21 cellular contexts compared by ENCODE assay signal in the genomic region with DNA sequence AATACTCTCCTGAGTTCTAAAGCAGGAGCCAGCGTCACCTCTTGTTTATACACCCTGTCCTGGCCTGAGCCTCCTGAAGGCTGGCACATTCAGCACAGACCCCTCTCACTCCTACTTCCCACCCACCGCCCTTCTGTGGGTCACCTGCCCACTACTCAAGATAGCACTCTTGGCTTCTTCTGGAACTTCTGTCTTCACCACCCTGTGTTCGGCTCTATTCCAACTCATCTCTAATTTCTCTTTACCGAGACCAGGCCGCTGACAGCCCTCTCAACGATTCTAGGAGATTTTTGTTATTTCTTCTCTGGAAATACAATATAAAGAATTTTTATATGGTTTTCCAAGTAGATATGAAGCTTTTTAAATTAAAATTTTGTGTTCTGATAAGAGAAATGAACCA. TPM values are rescaled to one million over a fixed set of nuclear protein-coding genes. Genes with fewer than 3 reads are reported as not detected.
DNase-seq lines count a peak whose midpoint lies in the region; ATAC-seq and TF ChIP-seq lines count a peak whose summit lies in the region.
"Had no signal": no experiment of that assay in that cellular context is flagged by ENCODE, and none has a peak within 500 bp of the region (broad histone marks: within the 10 kb centered on the region; RNA-seq: fewer than 3 reads in every experiment).

No MANE protein-coding gene starts in this region.

- H3K27ac ChIP-seq in RWPE2 (ENCODE audit: poor library complexity, severe bottlenecking) (no peak overlapping the region), endodermal cell (ENCODE audit: low read depth, low read length) (no peak overlapping the region)
- H3K27ac ChIP-seq: A549, ovary had no signal

- no peak for ATAC-seq in RWPE2 (ENCODE audit: low read depth)
- no peak for ATAC-seq in stimulated activated effector memory CD8-positive, alpha-beta T cell treated with anti-CD3 and anti-CD28 coated beads, Interleukin-12 subunit alpha, Interleukin-12 subunit beta, amount 100 ng/mL, for 72 hours
- no peak for ATAC-seq in GM21515 (IDR thresholded peaks at IDR 0.05; ENCODE audit: unreplicated experiment)
- ATAC-seq: A549, left colon had no signal

- H3K27me3 Mint-ChIP-seq in endodermal cell (ENCODE audit: insufficient read depth): peaks cover 2% of the 10 kb centered on the region

- no peak overlapping the region for H3K27ac Mint-ChIP-seq in endodermal cell
- H3K27ac Mint-ChIP-seq in stimulated activated effector memory CD8-positive, alpha-beta T cell treated with anti-CD3 and anti-CD28 coated beads, Interleukin-12 subunit alpha, Interleukin-12 subunit beta, amount 100 ng/mL, for 72 hours: peak overlapping the region; percentile 98
- H3K27ac Mint-ChIP-seq: H9 had no signal

- H3K9me3 ChIP-seq in RWPE2 (ENCODE audit: severe bottlenecking): no peaks in the 10 kb centered on the region
- no peaks in the 10 kb centered on the region for H3K9me3 ChIP-seq in endodermal cell (ENCODE audit: control insufficient read depth, low read length)
- H3K9me3 ChIP-seq: A549, ovary, tibial nerve had no signal

- H3K4me1 Mint-ChIP-seq in endodermal cell: peaks cover 30% of the 10 kb centered on the region
- H3K4me1 Mint-ChIP-seq in stimulated activated effector memory CD8-positive, alpha-beta T cell treated with anti-CD3 and anti-CD28 coated beads, Interleukin-12 subunit alpha, Interleukin-12 subunit beta, amount 100 ng/mL, for 72 hours: peaks cover 94% of the 10 kb centered on the region

- no peaks in the 10 kb centered on the region for H3K9me3 Mint-ChIP-seq in endodermal cell
- H3K9me3 Mint-ChIP-seq in stimulated activated effector memory CD8-positive, alpha-beta T cell treated with anti-CD3 and anti-CD28 coated beads, Interleukin-12 subunit alpha, Interleukin-12 subunit beta, amount 100 ng/mL, for 72 hours: no peaks in the 10 kb centered on the region
- H3K9me3 Mint-ChIP-seq: H9 had no signal

- 89 to 100% methylated on average over 2 to 6 of the region's 6 CpGs for WGBS in endodermal cell (ENCODE audit: insufficient coverage in 1 of 2, insufficient read length in 1 of 2), 2 experiments

- no peak overlapping the region for H3K4me3 Mint-ChIP-seq in endodermal cell
- H3K4me3 Mint-ChIP-seq in stimulated activated effector memory CD8-positive, alpha-beta T cell treated with anti-CD3 and anti-CD28 coated beads, Interleukin-12 subunit alpha, Interleukin-12 subunit beta, amount 100 ng/mL, for 72 hours: peak overlapping the region; percentile 37
- H3K4me3 Mint-ChIP-seq: H9 had no signal

- no peaks in the 10 kb centered on the region for H3K36me3 Mint-ChIP-seq in endodermal cell (ENCODE audit: low read depth)
- peaks cover 17% of the 10 kb centered on the region for H3K36me3 Mint-ChIP-seq in stimulated activated effector memory CD8-positive, alpha-beta T cell treated with anti-CD3 and anti-CD28 coated beads, Interleukin-12 subunit alpha, Interleukin-12 subunit beta, amount 100 ng/mL, for 72 hours

- peak; percentile 43 for DNase-seq in activated effector memory CD4-positive, alpha-beta T cell treated with anti-CD3 and anti-CD28 coated beads, Interleukin-2, amount 50 U/mL, for 16 hours
- DNase-seq in activated effector memory CD4-positive, alpha-beta T cell treated with Interleukin-2 at 50 U/mL for 16 hours: no peak
- DNase-seq in RWPE2 (ENCODE audit: low spot score) (peak; percentile 18), endodermal cell (peak; percentile 11), NCI-H2081 treated with DMSO at 0.1 percent for 48 hours (lab: John Stamatoyannopoulos, UW) (no peak)
- DNase-seq in stimulated activated effector memory CD8-positive, alpha-beta T cell treated with anti-CD3 and anti-CD28 coated beads, Interleukin-12 subunit alpha, Interleukin-12 subunit beta, amount 100 ng/mL, for 72 hours (ENCODE audit: low spot score in 2 of 2): no peak
- no peak for DNase-seq in activated naive CD4-positive, alpha-beta T cell treated with anti-CD3 and anti-CD28 coated beads, Interleukin-2, amount 50 U/mL, for 16 hours
- DNase-seq: activated CD4-positive, alpha-beta T cell treated with anti-CD3 and anti-CD28 coated beads for 1 hour; anterior cingulate cortex; C1 segment of cervical spinal cord; DMS79 treated with DMSO at 0.1 percent for 48 hours; H9; KG1; left colon; NCI-H1048; NCI-H2081; NCI-H524 treated with DMSO at 0.1 percent for 48 hours had no signal

- no peak overlapping the region for H3K9ac ChIP-seq in endodermal cell (ENCODE audit: extremely low read depth, low read length, poor library complexity, severe bottlenecking)

- H3K36me3 ChIP-seq in RWPE2 (ENCODE audit: low read depth) (no peaks in the 10 kb centered on the region), endodermal cell (ENCODE audit: control insufficient read depth, insufficient read depth, low read length) (no peaks in the 10 kb centered on the region)
- H3K36me3 ChIP-seq: ovary had no signal

- peaks cover 21% of the 10 kb centered on the region for H3K4me1 ChIP-seq in RWPE2 (ENCODE audit: insufficient read depth, poor library complexity, severe bottlenecking)
- H3K4me1 ChIP-seq in endodermal cell (ENCODE audit: control insufficient read depth, insufficient read depth, low read length): peaks cover 4% of the 10 kb centered on the region

- H3K27me3 ChIP-seq in RWPE2 (ENCODE audit: insufficient read depth, poor library complexity, severe bottlenecking): no peaks in the 10 kb centered on the region
- H3K27me3 ChIP-seq in endodermal cell (ENCODE audit: control insufficient read depth, insufficient read depth, low read length, poor library complexity, severe bottlenecking): no peaks in the 10 kb centered on the region
- H3K27me3 ChIP-seq: ovary, tibial nerve had no signal

- no peak for TF ChIP-seq CTCF in RWPE2 (IDR thresholded peaks at IDR 0.05; ENCODE audit: poor library complexity, severe bottlenecking)
- no peak for TF ChIP-seq CTCF in endodermal cell (conservative IDR thresholded peaks at IDR 0.05)

- H3K4me3 ChIP-seq in RWPE2 (ENCODE audit: severe bottlenecking) (no peak overlapping the region), endodermal cell (ENCODE audit: low read length) (no peak overlapping the region)
- H3K4me3 ChIP-seq: A549, ovary, tibial nerve had no signal

RNA-seq across cellular contexts. Expression of a gene that starts 57.4 kb away (rescaled TPM):
- 1 to 10 TPM; 5.6 to 7.3 TPM for total RNA-seq in endodermal cell
- polyA plus RNA-seq in endodermal cell (2013, experiment 1 of 2): 2.2 TPM
- polyA plus RNA-seq in endodermal cell (2013, experiment 2 of 2): 4.5 TPM

Comparison
In these comparisons a context has a peak if more than half of its experiments do, and no peak if none do; other contexts are left out.
1. DNase-seq: peak in activated effector memory CD4-positive, alpha-beta T cell treated with anti-CD3 and anti-CD28 coated beads, Interleukin-2, amount 50 U/mL, for 16 hours (single experiment), RWPE2 (single experiment) and endodermal cell (single experiment); none in activated effector memory CD4-positive, alpha-beta T cell treated with Interleukin-2 at 50 U/mL for 16 hours (single experiment), stimulated activated effector memory CD8-positive, alpha-beta T cell treated with anti-CD3 and anti-CD28 coated beads, Interleukin-12 subunit alpha, Interleukin-12 subunit beta, amount 100 ng/mL, for 72 hours (0 of 2), activated naive CD4-positive, alpha-beta T cell treated with anti-CD3 and anti-CD28 coated beads, Interleukin-2, amount 50 U/mL, for 16 hours (single experiment) and NCI-H2081 treated with DMSO at 0.1 percent for 48 hours (single experiment).